ENCODE assay signal across 1 cellular context in genomic region chr7:27727058-27727457, GRCh38.
A peak's percentile ranks its signal among the peaks of the same experiment; 100 is the strongest.
TF ChIP-seq lines count a peak whose summit lies in the region.

No MANE protein-coding gene starts in this region.

TF ChIP-seq in H1, 55 proteins besides CTCF, POLR2A, EP300 and RAD21 (continued from another document):
- TF ChIP-seq CHD7 (IDR thresholded peaks at IDR 0.05; ENCODE audit: insufficient replicate concordance, low read length) (no peak), POLR2AphosphoS5 (IDR thresholded peaks at IDR 0.05; ENCODE audit: low read depth, low read length) (peak; percentile 88), TCF12 (IDR thresholded peaks at IDR 0.05; ENCODE audit: low read depth, low read length) (0 out of 2 replicates have a peak, but pooled peaks have one; percentile 14)
